Comparison of ENCODE assay signal across 10 cellular contexts in genomic region chr1:63868220-63868897, GRCh38.
DNase-seq lines count a peak whose midpoint lies in the region; ATAC-seq and TF ChIP-seq lines count a peak whose summit lies in the region.
"Had no signal": no experiment of that assay in that cellular context is flagged by ENCODE, and none has a peak within 500 bp of the region (broad histone marks: within the 10 kb centered on the region; RNA-seq: fewer than 3 reads in every experiment).

No MANE protein-coding gene starts in this region.

- no peak overlapping the region for H2AFZ ChIP-seq in osteoblast (ENCODE audit: low read length)

- TF ChIP-seq CTCF in endodermal cell (conservative IDR thresholded peaks at IDR 0.05) (peak; percentile 49), osteoblast (IDR thresholded peaks at IDR 0.05; ENCODE audit: extremely low read depth, low read depth, low read length) (no peak)

- H3K27me3 ChIP-seq in endodermal cell (ENCODE audit: control insufficient read depth, insufficient read depth, low read length, poor library complexity, severe bottlenecking) (no peaks in the 10 kb centered on the region), osteoblast (ENCODE audit: insufficient read depth, low read length) (no peaks in the 10 kb centered on the region)
- H3K27me3 ChIP-seq: stomach had no signal

- H3K36me3 Mint-ChIP-seq in endodermal cell (ENCODE audit: low read depth): peaks cover 1% of the 10 kb centered on the region
- H3K36me3 Mint-ChIP-seq in naive thymus-derived CD8-positive, alpha-beta T cell: no peaks in the 10 kb centered on the region
- H3K36me3 Mint-ChIP-seq: brain had no signal

- no peak overlapping the region for H3K4me2 ChIP-seq in osteoblast (ENCODE audit: insufficient read depth, low read length)

- H3K9ac ChIP-seq in endodermal cell (ENCODE audit: extremely low read depth, low read length, poor library complexity, severe bottlenecking): no peak overlapping the region

- H3K9me3 ChIP-seq in endodermal cell (ENCODE audit: control insufficient read depth, low read length) (no peaks in the 10 kb centered on the region), osteoblast (ENCODE audit: low read depth, low read length) (no peaks in the 10 kb centered on the region)
- H3K9me3 ChIP-seq: stomach had no signal

- H3K79me2 ChIP-seq in osteoblast (ENCODE audit: insufficient read depth, low read length): peaks cover 80% of the 10 kb centered on the region

- 85 to 89% methylated on average over 5 to 7 of the region's 7 CpGs for WGBS in endodermal cell (ENCODE audit: insufficient coverage in 1 of 2, insufficient read length in 1 of 2), 2 experiments

- H3K4me3 ChIP-seq in endodermal cell (ENCODE audit: low read length): no peak overlapping the region
- no peak overlapping the region for H3K4me3 ChIP-seq in osteoblast (ENCODE audit: insufficient read depth, low read length)
- H3K4me3 ChIP-seq: stomach had no signal

- peaks cover 44% of the 10 kb centered on the region for H3K4me1 Mint-ChIP-seq in endodermal cell
- H3K4me1 Mint-ChIP-seq in naive thymus-derived CD8-positive, alpha-beta T cell: no peaks in the 10 kb centered on the region

- H3K36me3 ChIP-seq in endodermal cell (ENCODE audit: control insufficient read depth, insufficient read depth, low read length): no peaks in the 10 kb centered on the region
- H3K36me3 ChIP-seq in osteoblast (ENCODE audit: insufficient read depth, low read length): no peaks in the 10 kb centered on the region
- H3K36me3 ChIP-seq: stomach had no signal

- no peak overlapping the region for H3K27ac ChIP-seq in endodermal cell (ENCODE audit: low read depth, low read length)
- no peak overlapping the region for H3K27ac ChIP-seq in osteoblast (ENCODE audit: low read depth, low read length)
- H3K27ac ChIP-seq: stomach had no signal

- H4K20me1 ChIP-seq in osteoblast (ENCODE audit: insufficient read depth, low read length): peaks cover 33% of the 10 kb centered on the region

- DNase-seq in ELR (ENCODE audit: low read depth): peak; percentile 67
- DNase-seq in M059J (ENCODE audit: low read depth): peak; percentile 80
- DNase-seq in endodermal cell: peak; percentile 48
- DNase-seq in osteoblast (ENCODE audit: insufficient read length, low spot score, missing footprints): peak; percentile 49
- DNase-seq in naive thymus-derived CD8-positive, alpha-beta T cell: no peak
- DNase-seq: NCI-H1436 treated with DMSO at 0.1 percent for 48 hours, stomach had no signal

- H3K27me3 Mint-ChIP-seq in endodermal cell (ENCODE audit: insufficient read depth): no peaks in the 10 kb centered on the region
- H3K27me3 Mint-ChIP-seq in naive thymus-derived CD8-positive, alpha-beta T cell: peaks cover 0 to 3% (median 0%) of the 10 kb centered on the region in 5 donors
- H3K27me3 Mint-ChIP-seq: brain had no signal

- ATAC-seq in HG03521 (IDR thresholded peaks at IDR 0.05; ENCODE audit: unreplicated experiment) (no peak), HG03097 (IDR thresholded peaks at IDR 0.05; ENCODE audit: low FRiP score, unreplicated experiment) (no peak)
- ATAC-seq in naive thymus-derived CD8-positive, alpha-beta T cell: no peak

- H3K4me3 Mint-ChIP-seq in endodermal cell: no peak overlapping the region
- H3K4me3 Mint-ChIP-seq in naive thymus-derived CD8-positive, alpha-beta T cell: no peak overlapping the region
- H3K4me3 Mint-ChIP-seq: brain had no signal

- H3K27ac Mint-ChIP-seq in endodermal cell: no peak overlapping the region
- no peak overlapping the region for H3K27ac Mint-ChIP-seq in naive thymus-derived CD8-positive, alpha-beta T cell
- H3K27ac Mint-ChIP-seq: brain had no signal

- H3K9me3 Mint-ChIP-seq in endodermal cell: no peaks in the 10 kb centered on the region
- H3K9me3 Mint-ChIP-seq in naive thymus-derived CD8-positive, alpha-beta T cell: no peaks in the 10 kb centered on the region
- H3K9me3 Mint-ChIP-seq: brain had no signal

- POLR2A ChIA-PET in naive thymus-derived CD8-positive, alpha-beta T cell (lab: Charles Lee): no interaction called here

- peaks cover 11% of the 10 kb centered on the region for H3K4me1 ChIP-seq in endodermal cell (ENCODE audit: control insufficient read depth, insufficient read depth, low read length)
- H3K4me1 ChIP-seq in osteoblast (ENCODE audit: insufficient read depth, low read length): peaks cover 26% of the 10 kb centered on the region

Comparison
In these comparisons a context has a peak if more than half of its experiments do, and no peak if none do; other contexts are left out.
1. DNase-seq: peak in ELR (single experiment), M059J (single experiment), endodermal cell (single experiment) and osteoblast (single experiment); none in naive thymus-derived CD8-positive, alpha-beta T cell (0 of 10).